Comparison of ENCODE assay signal across 1 cellular context in the genomic region with DNA sequence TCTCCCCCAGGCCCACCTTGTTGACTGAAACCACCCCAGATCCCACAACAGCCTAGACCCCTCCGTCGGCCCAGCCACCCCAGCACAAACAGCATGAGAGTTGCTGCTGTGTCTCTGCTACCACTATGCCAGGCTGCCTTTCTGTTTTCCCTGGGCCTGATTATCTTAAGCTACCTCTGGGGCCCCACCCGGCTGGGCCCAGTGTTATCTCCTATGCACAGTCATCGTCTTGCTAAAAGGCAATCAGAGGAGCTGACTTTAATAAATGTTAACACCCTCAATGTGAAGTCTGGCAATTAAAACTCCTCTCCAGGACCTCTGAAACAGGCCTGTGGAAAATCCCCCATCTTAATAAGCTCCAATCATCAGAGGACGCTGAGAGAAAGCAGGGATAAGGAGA.
TF ChIP-seq lines count a peak whose summit lies in the region.

No MANE protein-coding gene starts in this region.

TF ChIP-seq in H1, 55 proteins besides CTCF, POLR2A, EP300 and RAD21 (continued from another document):
- TF ChIP-seq TAF7 (optimal IDR thresholded peaks at IDR 0.05; ENCODE audit: borderline replicate concordance, low read depth, low read length) (no peak), KDM1A (IDR thresholded peaks at IDR 0.05; ENCODE audit: borderline replicate concordance, low read length) (no peak), SIRT6 (IDR thresholded peaks at IDR 0.05; ENCODE audit: low read length) (no peak)
- TF ChIP-seq, protein P1, sequence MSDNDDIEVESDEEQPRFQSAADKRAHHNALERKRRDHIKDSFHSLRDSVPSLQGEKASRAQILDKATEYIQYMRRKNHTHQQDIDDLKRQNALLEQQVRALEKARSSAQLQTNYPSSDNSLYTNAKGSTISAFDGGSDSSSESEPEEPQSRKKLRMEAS (IDR thresholded peaks at IDR 0.05), result no peak
